18 cellular contexts compared by ENCODE assay signal in genomic region chr12:75503866-75504265, GRCh38. TPM values are rescaled to one million over a fixed set of nuclear protein-coding genes. Genes with fewer than 3 reads are reported as not detected.
DNase-seq lines count a peak whose midpoint lies in the region; ATAC-seq, FAIRE-seq and TF ChIP-seq lines count a peak whose summit lies in the region.
"Had no signal": no experiment of that assay in that cellular context is flagged by ENCODE, and none has a peak within 500 bp of the region (broad histone marks: within the 10 kb centered on the region; RNA-seq: fewer than 3 reads in every experiment).

No MANE protein-coding gene starts in this region.

- 40% methylated on average over 3 of the region's 3 CpGs for WGBS in liver
- WGBS in HepG2 (ENCODE audit: low lambda C conversion rate), result 97% methylated on average over 3 of the region's 3 CpGs

- intact Hi-C loops in HepG2 (cut with micrococcal nuclease; ENCODE audit: unreplicated experiment), result no loop called here
- intact Hi-C loops in activated naive CD4-positive, alpha-beta T cell treated with anti-CD3 and anti-CD28 coated beads for 36 hours (cut with micrococcal nuclease), result no loop called here

- H3K36me3 Mint-ChIP-seq in CD8-positive, alpha-beta memory T cell, result peaks cover 0 to 53% (median 19%) of the 10 kb centered on the region in 3 donors
- H3K36me3 Mint-ChIP-seq in activated naive CD4-positive, alpha-beta T cell treated with anti-CD3 and anti-CD28 coated beads for 36 hours (ENCODE audit: low read depth), result peaks cover 30% of the 10 kb centered on the region

- no TSS peak for BruUV-seq in HepG2 (replicated peaks; lab: Mats Ljungman, UMichigan)

- in situ Hi-C loops in HepG2 (cut with HindIII; ENCODE audit: extremely low pct_ligation_motif_present, low pct_unique_long_range_greater_than_20kb), result loop anchor here (10.0 kb wide), 1 partner anchor 169 kb away; the partner anchor contains the start of genes CAPS2 and GLIPR1L1

- H3K27ac Mint-ChIP-seq in CD8-positive, alpha-beta memory T cell, result peak overlapping the region in 1 of 8 donors; percentile 46
- H3K27ac Mint-ChIP-seq in activated naive CD4-positive, alpha-beta T cell treated with anti-CD3 and anti-CD28 coated beads for 36 hours, result no peak overlapping the region
- H3K27ac Mint-ChIP-seq: GM23338 had no signal

- H3K4me3 ChIP-seq in liver (ENCODE audit: low read depth in 1 of 3, low read length in 3 of 3), result peak overlapping the region in 1 of 3 donors; percentile 34
- no peak overlapping the region for H3K4me3 ChIP-seq in HepG2 (replicated peaks in 1 of 3; ENCODE audit: insufficient read depth in 1 of 3, low read depth in 2 of 3, low read length in 3 of 3)
- no peak overlapping the region for H3K4me3 ChIP-seq in CD8-positive, alpha-beta memory T cell (ENCODE audit: low read length)
- H3K4me3 ChIP-seq: GM12878, GM23338 had no signal

- H3K9me3 ChIP-seq in liver (ENCODE audit: control insufficient read depth in 4 of 4, low read length in 3 of 4) (no peaks in the 10 kb centered on the region), HepG2 (ENCODE audit: low read length) (no peaks in the 10 kb centered on the region)
- H3K9me3 ChIP-seq in CD8-positive, alpha-beta memory T cell (ENCODE audit: low read length), result no peaks in the 10 kb centered on the region
- H3K9me3 ChIP-seq: BE2C had no signal

- peaks cover 22% of the 10 kb centered on the region for H3K79me2 ChIP-seq in HepG2 (ENCODE audit: insufficient read depth, low read length)

- H3K4me3 Mint-ChIP-seq in CD8-positive, alpha-beta memory T cell, result no peak overlapping the region
- no peak overlapping the region for H3K4me3 Mint-ChIP-seq in activated naive CD4-positive, alpha-beta T cell treated with anti-CD3 and anti-CD28 coated beads for 36 hours
- H3K4me3 Mint-ChIP-seq: CD4-positive, alpha-beta memory T cell; GM23338 had no signal

- no peak for TF ChIP-seq EP300 in HepG2 (IDR thresholded peaks at IDR 0.05; ENCODE audit: low read depth in 2 of 2, low read length in 2 of 2)
- TF ChIP-seq EP300 in HepG2 (CRISPR knock-in tag; IDR thresholded peaks at IDR 0.05; ENCODE audit: borderline replicate concordance), result no peak

- FAIRE-seq in HepG2 (lab: Jason Lieb, UNC) (no peak), RCC 7860 (lab: Jason Lieb, UNC) (peak; percentile 35), D721Med (lab: Jason Lieb, UNC) (no peak)
- FAIRE-seq: GM12878, GM18507, HTR-8/SVneo had no signal

- ATAC-seq in HepG2 (no peak), left lobe of liver (peak; percentile 67)
- ATAC-seq: GM12878, GM23338 had no signal

- H3K4me1 ChIP-seq in liver (ENCODE audit: control insufficient read depth in 4 of 4, insufficient read depth in 4 of 4, low read length in 3 of 4) (peaks cover 0 to 33% (median 29%) of the 10 kb centered on the region in 4 donors), HepG2 (ENCODE audit: insufficient read depth, low read length) (peaks cover 17% of the 10 kb centered on the region)
- H3K4me1 ChIP-seq in CD8-positive, alpha-beta memory T cell (ENCODE audit: insufficient read depth, low read length), result no peaks in the 10 kb centered on the region
- H3K4me1 ChIP-seq: BE2C had no signal

- CTCF ChIA-PET in HepG2 (lab: Yijun Ruan, JAX; ENCODE audit: low intra/inter-chr PET ratio, low total read pairs), result no interaction called here
- CTCF ChIA-PET in CD8-positive, alpha-beta memory T cell (lab: Charles Lee), result interaction anchor here (1.0 to 2.8 kb wide), 2 partner anchors 18 to 169 kb away, joined by 4 to 13 read pairs; partner anchors contain the start of gene GLIPR1L1
- CTCF ChIA-PET in activated naive CD4-positive, alpha-beta T cell treated with anti-CD3 and anti-CD28 coated beads for 36 hours (lab: Charles Lee), result interaction anchor here (0.7 to 2.4 kb wide), 4 partner anchors 19 to 533 kb away, joined by 3 to 27 read pairs (median 4); no protein-coding TSS in a partner anchor

- H2AFZ ChIP-seq in HepG2 (ENCODE audit: low read length), result no peak overlapping the region
- H2AFZ ChIP-seq: GM23338 had no signal

- no peak for TF ChIP-seq CTCF in liver (IDR thresholded peaks at IDR 0.05; ENCODE audit: low read depth, low read length, missing input control)
- no peak for TF ChIP-seq CTCF in HepG2 (CRISPR knock-in tag; IDR thresholded peaks at IDR 0.05)
- no peak for TF ChIP-seq CTCF in D721Med (IDR thresholded peaks at IDR 0.05; ENCODE audit: insufficient read depth, missing control alignments)

- POLR2A ChIA-PET in HepG2 (lab: Yijun Ruan, JAX), result no interaction called here
- POLR2A ChIA-PET in CD8-positive, alpha-beta memory T cell (lab: Charles Lee), result no interaction called here

- H3K4me2 ChIP-seq in HepG2 (ENCODE audit: low read depth, low read length), result no peak overlapping the region
- H3K4me2 ChIP-seq: GM23338 had no signal

- DNase-seq in HepG2 (ENCODE audit: low spot score) (no peak), RCC 7860 (ENCODE audit: low spot score) (no peak), left lobe of liver (ENCODE audit: low spot score) (no peak), NCI-H2107 (lab: John Stamatoyannopoulos, UW) (no peak), D721Med (ENCODE audit: insufficient read length, low spot score) (no peak)
- DNase-seq in CD8-positive, alpha-beta memory T cell, result no peak
- DNase-seq in activated naive CD4-positive, alpha-beta T cell treated with anti-CD3 and anti-CD28 coated beads for 36 hours, result no peak
- DNase-seq: 8988T; BE2C; CD4-positive, alpha-beta memory T cell; COR-L47; H7 had no signal

- H4K20me1 ChIP-seq in HepG2 (ENCODE audit: insufficient read depth, low read length), result no peaks in the 10 kb centered on the region; the same call in 1 of the 2 replicates

- H3K4me1 Mint-ChIP-seq in CD8-positive, alpha-beta memory T cell, result peaks cover 9 to 22% (median 22%) of the 10 kb centered on the region in 3 donors
- H3K4me1 Mint-ChIP-seq in activated naive CD4-positive, alpha-beta T cell treated with anti-CD3 and anti-CD28 coated beads for 36 hours (ENCODE audit: low read depth), result peaks cover 14% of the 10 kb centered on the region
- H3K4me1 Mint-ChIP-seq: GM23338 had no signal

- H3K27me3 Mint-ChIP-seq in CD8-positive, alpha-beta memory T cell, result no peaks in the 10 kb centered on the region
- no peaks in the 10 kb centered on the region for H3K27me3 Mint-ChIP-seq in activated naive CD4-positive, alpha-beta T cell treated with anti-CD3 and anti-CD28 coated beads for 36 hours (ENCODE audit: low read depth)
- H3K27me3 Mint-ChIP-seq: CD4-positive, alpha-beta memory T cell had no signal

- TF ChIP-seq RAD21 in liver (IDR thresholded peaks at IDR 0.05) (no peak), HepG2 (CRISPR knock-in tag; IDR thresholded peaks at IDR 0.05) (no peak)

- H3K9ac ChIP-seq in liver (ENCODE audit: low read depth in 1 of 2, low read length in 2 of 2) (peak overlapping the region; percentile 12 to 32), HepG2 (ENCODE audit: insufficient read depth, low read depth, low read length) (no peak overlapping the region)

- no peaks in the 10 kb centered on the region for H3K27me3 ChIP-seq in liver (ENCODE audit: control insufficient read depth in 4 of 4, insufficient read depth in 4 of 4, low read length in 3 of 4)
- H3K27me3 ChIP-seq in HepG2 (ENCODE audit: control insufficient read depth in 1 of 2, insufficient read depth in 2 of 2, low read length in 2 of 2), result no peaks in the 10 kb centered on the region
- H3K27me3 ChIP-seq in CD8-positive, alpha-beta memory T cell (ENCODE audit: insufficient read depth, low read length, poor library complexity, severe bottlenecking), result no peaks in the 10 kb centered on the region
- H3K27me3 ChIP-seq: BE2C had no signal

- no peak for TF ChIP-seq POLR2A in HepG2 (IDR thresholded peaks at IDR 0.05; ENCODE audit: insufficient read depth in 1 of 2, low read depth in 2 of 2, low read length in 2 of 2)

- no peaks in the 10 kb centered on the region for H3K9me3 Mint-ChIP-seq in CD8-positive, alpha-beta memory T cell
- no peaks in the 10 kb centered on the region for H3K9me3 Mint-ChIP-seq in activated naive CD4-positive, alpha-beta T cell treated with anti-CD3 and anti-CD28 coated beads for 36 hours
- H3K9me3 Mint-ChIP-seq: CD4-positive, alpha-beta memory T cell; GM23338 had no signal

- H3K27ac ChIP-seq in liver (ENCODE audit: low read depth in 1 of 2, low read length in 2 of 2) (peak overlapping the region; percentile 19 to 45), HepG2 (ENCODE audit: extremely low read length, insufficient read depth, low read length) (no peak overlapping the region)
- no peak overlapping the region for H3K27ac ChIP-seq in CD8-positive, alpha-beta memory T cell (ENCODE audit: low read depth, low read length)
- H3K27ac ChIP-seq: C4-2B had no signal

- H3K36me3 ChIP-seq in liver (ENCODE audit: control insufficient read depth in 4 of 4, insufficient read depth in 3 of 4, low read depth in 1 of 4, low read length in 3 of 4) (peaks cover 2 to 30% (median 26%) of the 10 kb centered on the region in 4 donors), HepG2 (replicated peaks in 1 of 2; ENCODE audit: control insufficient read depth in 1 of 2, insufficient read depth in 2 of 2, low read length in 2 of 2) (peaks cover 14 to 58% of the 10 kb centered on the region in 2 experiments)
- peaks cover 50% of the 10 kb centered on the region for H3K36me3 ChIP-seq in CD8-positive, alpha-beta memory T cell (ENCODE audit: insufficient read depth, low read length)

RNA-seq across cellular contexts. Expression of gene KRR1, which starts 7.5 kb away (rescaled TPM):
- total RNA-seq in liver (10 to 100 TPM in 1 of 2 donors, 1 to 10 TPM in 1; 9.9 to 19.8 TPM), HepG2 (2016; rRNA removed; fragmentation: Illumina TruSeq; extraction: Trizol) (103 and 161 TPM in 2 replicates), left lobe of liver (18.7 TPM)
- polyA plus RNA-seq in liver (10 to 100 TPM; 10.5 to 19.3 TPM), HepG2 (2011; rRNA removed) (12.4 and 19.3 TPM in 2 replicates)
- total RNA-seq in HepG2 (2016; cell fraction: cytosol; rRNA removed; fragmentation: Illumina TruSeq; extraction: Trizol; ENCODE audit: low read depth), result 8.5 and 10.4 TPM in 2 replicates
- total RNA-seq in HepG2 (2016; cell fraction: insoluble cytoplasmic fraction; rRNA removed; fragmentation: Illumina TruSeq; extraction: Trizol), result 98.7 and 161 TPM in 2 replicates
- 15.5 and 22.5 TPM in 2 replicates for total RNA-seq in HepG2 (2016; cell fraction: membrane; rRNA removed; fragmentation: Illumina TruSeq; extraction: Trizol)
- 70.4 and 75.4 TPM in 2 replicates for total RNA-seq in HepG2 (2016; cell fraction: nucleus; rRNA removed; fragmentation: Illumina TruSeq; extraction: Trizol)
- 6.2 and 9.4 TPM in 2 replicates for polyA plus RNA-seq in HepG2 (2011; cell fraction: cytosol; rRNA removed)
- 12.0 and 14.6 TPM in 2 replicates for polyA plus RNA-seq in HepG2 (2011; cell fraction: nucleus; rRNA removed)
- 27.2 and 40.7 TPM in 2 replicates for polyA plus RNA-seq in HepG2 (2012)
- polyA plus RNA-seq in HepG2 (2016; cell fraction: cytosol; fragmentation: Illumina TruSeq; extraction: Trizol; ENCODE audit: low read depth), result 2.2 and 3.6 TPM in 2 replicates
- 112 and 126 TPM in 2 replicates for polyA plus RNA-seq in HepG2 (2016; cell fraction: insoluble cytoplasmic fraction; fragmentation: Illumina TruSeq; extraction: Trizol; ENCODE audit: low read depth)
- polyA plus RNA-seq in HepG2 (2016; cell fraction: membrane; fragmentation: Illumina TruSeq; extraction: Trizol; ENCODE audit: low read depth), result 5.4 and 6.5 TPM in 2 replicates
- polyA plus RNA-seq in HepG2 (2016; cell fraction: nucleus; fragmentation: Illumina TruSeq; extraction: Trizol; ENCODE audit: insufficient read depth, low read depth), result 71.8 and 72.7 TPM in 2 replicates
- 5.2 and 9.7 TPM in 2 replicates for polyA minus RNA-seq in HepG2 (2011; rRNA and poly(A)+ RNA removed; ENCODE audit: low replicate concordance)
- polyA minus RNA-seq in HepG2 (2011; cell fraction: cytosol; rRNA and poly(A)+ RNA removed), result 12.0 and 21.5 TPM in 2 replicates
- 83.9 and 96.6 TPM in 2 replicates for polyA minus RNA-seq in HepG2 (2011; cell fraction: nucleus; rRNA and poly(A)+ RNA removed)
- total RNA-seq in CD8-positive, alpha-beta memory T cell, result 100 to 1,000 TPM; 143 to 151 TPM
- polyA plus RNA-seq in CD8-positive, alpha-beta memory T cell, result 76.8 TPM
- total RNA-seq in activated naive CD4-positive, alpha-beta T cell treated with anti-CD3 and anti-CD28 coated beads for 36 hours, result 10 to 100 TPM; 81.1 to 83.9 TPM

RNA-seq across cellular contexts. Expression of gene GLIPR1, which starts 23.3 kb away (rescaled TPM):
- total RNA-seq in liver (1 to 10 TPM; 4.8 to 8.2 TPM), HepG2 (2016; rRNA removed; fragmentation: Illumina TruSeq; extraction: Trizol) (2.8 and 5.0 TPM in 2 replicates), left lobe of liver (3.1 TPM)
- polyA plus RNA-seq in liver (1 to 10 TPM; 3.0 to 4.6 TPM), HepG2 (2011; rRNA removed) (1.9 and 4.9 TPM in 2 replicates)
- 0.97 and 2.2 TPM in 2 replicates for total RNA-seq in HepG2 (2016; cell fraction: cytosol; rRNA removed; fragmentation: Illumina TruSeq; extraction: Trizol; ENCODE audit: low read depth)
- total RNA-seq in HepG2 (2016; cell fraction: insoluble cytoplasmic fraction; rRNA removed; fragmentation: Illumina TruSeq; extraction: Trizol), result 3.7 and 6.0 TPM in 2 replicates
- total RNA-seq in HepG2 (2016; cell fraction: membrane; rRNA removed; fragmentation: Illumina TruSeq; extraction: Trizol), result 1.9 and 4.2 TPM in 2 replicates
- total RNA-seq in HepG2 (2016; cell fraction: nucleus; rRNA removed; fragmentation: Illumina TruSeq; extraction: Trizol), result 5.3 TPM in 2 replicates
- polyA plus RNA-seq in HepG2 (2011; cell fraction: cytosol; rRNA removed), result 1.4 and 4.8 TPM in 2 replicates
- polyA plus RNA-seq in HepG2 (2011; cell fraction: nucleus; rRNA removed), result 2.1 and 2.5 TPM in 2 replicates
- polyA plus RNA-seq in HepG2 (2012), result 2.8 and 3.5 TPM in 2 replicates
- 3.4 and 3.8 TPM in 2 replicates for polyA plus RNA-seq in HepG2 (2016; cell fraction: cytosol; fragmentation: Illumina TruSeq; extraction: Trizol; ENCODE audit: low read depth)
- polyA plus RNA-seq in HepG2 (2016; cell fraction: insoluble cytoplasmic fraction; fragmentation: Illumina TruSeq; extraction: Trizol; ENCODE audit: low read depth), result 3.4 and 4.5 TPM in 2 replicates
- 3.0 TPM in 2 replicates for polyA plus RNA-seq in HepG2 (2016; cell fraction: membrane; fragmentation: Illumina TruSeq; extraction: Trizol; ENCODE audit: low read depth)
- 9.2 and 10.3 TPM in 2 replicates for polyA plus RNA-seq in HepG2 (2016; cell fraction: nucleus; fragmentation: Illumina TruSeq; extraction: Trizol; ENCODE audit: insufficient read depth, low read depth)
- 0.30 and 1.9 TPM in 2 replicates for polyA minus RNA-seq in HepG2 (2011; rRNA and poly(A)+ RNA removed; ENCODE audit: low replicate concordance)
- polyA minus RNA-seq in HepG2 (2011; cell fraction: cytosol; rRNA and poly(A)+ RNA removed), result 0.35 and 2.6 TPM in 2 replicates
- polyA minus RNA-seq in HepG2 (2011; cell fraction: nucleus; rRNA and poly(A)+ RNA removed), result 4.8 and 7.2 TPM in 2 replicates
- total RNA-seq in CD8-positive, alpha-beta memory T cell, result 10 to 100 TPM; 22.2 to 22.8 TPM
- 202 TPM for polyA plus RNA-seq in CD8-positive, alpha-beta memory T cell
- 1 to 10 TPM; 1.3 to 1.5 TPM for total RNA-seq in activated naive CD4-positive, alpha-beta T cell treated with anti-CD3 and anti-CD28 coated beads for 36 hours

Comparison
In these comparisons a context has a peak if more than half of its experiments do, and no peak if none do; other contexts are left out.
1. H3K27ac ChIP-seq: peak in liver (2 of 2); none in HepG2 (single experiment) and CD8-positive, alpha-beta memory T cell (single experiment).